Comparison of ENCODE assay signal across 34 cellular contexts in the genomic region with DNA sequence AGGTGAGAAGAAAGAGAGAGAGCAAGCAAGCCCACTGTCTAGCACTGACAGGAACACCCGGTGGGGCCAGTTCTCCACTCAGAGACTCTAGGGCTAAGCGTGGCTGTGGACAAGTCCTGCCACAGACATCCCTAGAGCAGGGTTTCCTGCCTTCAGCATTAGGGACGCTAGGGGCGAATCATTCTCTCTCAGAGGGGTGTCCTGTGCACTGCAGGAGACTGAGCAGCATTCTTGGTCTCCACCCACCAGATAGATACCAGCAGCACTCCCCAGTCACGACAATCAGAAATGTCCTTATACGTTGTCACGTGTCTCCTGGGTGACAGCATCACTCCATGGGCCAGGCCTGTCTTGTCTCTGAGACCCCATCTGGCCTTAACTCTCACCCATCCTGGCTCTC. TPM values are rescaled to one million over a fixed set of nuclear protein-coding genes. Genes with fewer than 3 reads are reported as not detected.
"Had no signal": no experiment of that assay in that cellular context is flagged by ENCODE, and none has a peak within 500 bp of the region (broad histone marks: within the 10 kb centered on the region; RNA-seq: fewer than 3 reads in every experiment).

No MANE protein-coding gene starts in this region.

- H3K36me3 Mint-ChIP-seq: immature natural killer cell, mesothelial cell of epicardium, naive B cell had no signal

- H3K27ac ChIP-seq: brain microvascular endothelial cell, esophagus muscularis mucosa, foreskin keratinocyte, heart left ventricle, neutrophil, ovary, prostate gland, skin epidermis, suprapubic skin, tibial artery, WERI-Rb-1 had no signal

- DNase-seq: activated CD4-positive, alpha-beta T cell treated with anti-CD3 and anti-CD28 coated beads, Interleukin-2, amount 50 U/mL, for 1 hour; activated gamma-delta T cell treated with Interleukin-2 at 50 U/mL for 16 hours; activated naive CD4-positive, alpha-beta T cell treated with anti-CD3 and anti-CD28 coated beads, Interleukin-2, amount 50 U/mL, for 16 hours; amniotic stem cell; brain microvascular endothelial cell; caudate nucleus; foreskin keratinocyte; heart left ventricle; hypothalamus; immature natural killer cell; kidney; left colon; naive B cell; nephron progenitor cell; ovary; retina; stimulated activated CD4-positive, alpha-beta T cell treated with anti-CD3 and anti-CD28 coated beads, Interleukin-12 subunit alpha, Interleukin-12 subunit beta, amount 100 ng/mL, for 4 hours; stimulated activated CD4-positive, alpha-beta T cell treated with anti-CD3 and anti-CD28 coated beads, Interleukin-4, amount 100 ng/mL, for 1 hour; T1000; tibial artery; WERI-Rb-1 had no signal

- ATAC-seq: activated CD4-positive, CD25-positive, alpha-beta regulatory T cell treated with anti-CD3 and anti-CD28 coated beads, Interleukin-2, amount 50 U/mL, for 24 hours; foreskin keratinocyte; heart left ventricle; left colon; sciatic nerve had no signal

- H3K4me1 Mint-ChIP-seq: mesothelial cell of epicardium, nephron progenitor cell had no signal

- H3K9me3 ChIP-seq: esophagus muscularis mucosa, heart left ventricle, neutrophil, ovary, prostate gland, suprapubic skin, tibial artery had no signal

- H3K36me3 ChIP-seq: brain microvascular endothelial cell, esophagus muscularis mucosa, heart left ventricle, neutrophil, ovary, prostate gland, suprapubic skin, tibial artery, WERI-Rb-1 had no signal

- H3K4me3 Mint-ChIP-seq: dendritic cell treated with granulocyte-macrophage colony-stimulating factor and Interleukin-4, amounts not matched to agents 40 ng/mL and 50 ng/mL, for 4 days; immature natural killer cell; mesothelial cell of epicardium; naive B cell; nephron progenitor cell; T-helper 1 cell treated with Interleukin-12 subunit alpha and Interleukin-12 subunit beta and Interleukin-4 antibody, amounts not matched to agents 30 μg/mL and 1 μg/mL, for 36 hours had no signal

- H3K27me3 ChIP-seq: brain microvascular endothelial cell, ovary had no signal

- H3K4me1 ChIP-seq: foreskin keratinocyte, heart left ventricle, prostate gland, suprapubic skin, tibial artery had no signal

- H3K27ac Mint-ChIP-seq: dendritic cell treated with granulocyte-macrophage colony-stimulating factor and Interleukin-4, amounts not matched to agents 40 ng/mL and 50 ng/mL, for 4 days; mesothelial cell of epicardium; nephron progenitor cell had no signal

- H3K4me3 ChIP-seq: esophagus muscularis mucosa, heart left ventricle, ovary, prostate gland, skin epidermis, suprapubic skin, tibial artery had no signal

- H3K9me3 Mint-ChIP-seq: dendritic cell treated with granulocyte-macrophage colony-stimulating factor and Interleukin-4, amounts not matched to agents 40 ng/mL and 50 ng/mL, for 4 days; naive B cell; T-helper 1 cell treated with Interleukin-12 subunit alpha and Interleukin-12 subunit beta and Interleukin-4 antibody, amounts not matched to agents 30 μg/mL and 1 μg/mL, for 36 hours had no signal

RNA-seq across cellular contexts. Expression of gene OR10H1, which starts 1.5 kb away (rescaled TPM):
- total RNA-seq: astrocyte, esophagus muscularis mucosa, foreskin keratinocyte, ovary, sciatic nerve, suprapubic skin had no signal

RNA-seq across cellular contexts. Expression of gene OR10H5, which starts 26.5 kb away (rescaled TPM):
- total RNA-seq: astrocyte, foreskin keratinocyte, heart left ventricle, kidney, left colon, lower leg skin, mesothelial cell of epicardium, ovary, prostate gland, sciatic nerve, suprapubic skin, ureter had no signal
